8 cellular contexts compared by ENCODE assay signal in genomic region chr7:99504603-99505323, GRCh38. TPM values are rescaled to one million over a fixed set of nuclear protein-coding genes. Genes with fewer than 3 reads are reported as not detected.
A peak's percentile ranks its signal among the peaks of the same experiment; 100 is the strongest.
DNase-seq lines count a peak whose midpoint lies in the region; ATAC-seq, FAIRE-seq and TF ChIP-seq lines count a peak whose summit lies in the region.

ZKSCAN5 (plus strand) TSS chr7:99504662; CDS start chr7:99506045, 1,383 bp downstream.

- FAIRE-seq in keratinocyte (lab: Jason Lieb, UNC) = no peak

- H3K36me3 ChIP-seq in keratinocyte (ENCODE audit: control insufficient read depth in 2 of 2, extremely low read depth in 1 of 2, insufficient read depth in 2 of 2, low read length in 2 of 2) = peaks cover 0 to 1% of the 10 kb centered on the region in 2 experiments

- H2AFZ ChIP-seq in keratinocyte (ENCODE audit: control insufficient read depth, low read length) = peak within 1 kb of the TSS; percentile 93

- H3K9ac ChIP-seq in keratinocyte (ENCODE audit: control insufficient read depth, extremely low read depth, insufficient read depth, low read length) = peak within 1 kb of the TSS; percentile 81

- peak within 1 kb of the TSS; percentile 73 for H3K27ac ChIP-seq in keratinocyte (ENCODE audit: control insufficient read depth, insufficient read depth, low read length)

- H3K27me3 ChIP-seq in keratinocyte (ENCODE audit: control insufficient read depth, extremely low read depth, insufficient read depth, low read length) = no peaks in the 10 kb centered on the region

- H3K4me2 ChIP-seq in keratinocyte (ENCODE audit: control insufficient read depth, extremely low read depth, insufficient read depth, low read depth, low read length) = peak within 1 kb of the TSS; percentile 88

- TF ChIP-seq CTCF in AG10803 (conservative IDR thresholded peaks at IDR 0.05; ENCODE audit: low read length) = no peak
- no peak for TF ChIP-seq CTCF in keratinocyte (optimal IDR thresholded peaks at IDR 0.05 in 1 of 3, IDR thresholded peaks at IDR 0.05 in 1 of 3, conservative IDR thresholded peaks at IDR 0.05 in 1 of 3; ENCODE audit: extremely low read depth in 1 of 3, insufficient read depth in 2 of 3, low read length in 3 of 3)

- dilution Hi-C loops in keratinocyte (cut with MboI; ENCODE audit: extremely low pct_ligation_motif_present, low sequenced_read_pairs) = no loop called here

- H3K79me2 ChIP-seq in keratinocyte (ENCODE audit: control insufficient read depth, insufficient read depth, low read length) = peaks cover 43% of the 10 kb centered on the region

- H3K4me3 ChIP-seq in AG10803 (ENCODE audit: low read length) (peak within 1 kb of the TSS; percentile 92), keratinocyte (ENCODE audit: control insufficient read depth in 2 of 3, extremely low read depth in 1 of 3, insufficient read depth in 2 of 3, low read depth in 1 of 3, low read length in 3 of 3) (peak within 1 kb of the TSS; percentile 84 to 95 (median 90))

- peak; percentile 74 for ATAC-seq in GM19035 (IDR thresholded peaks at IDR 0.05; ENCODE audit: unreplicated experiment)
- peak; percentile 75 for ATAC-seq in HG03342 (IDR thresholded peaks at IDR 0.05; ENCODE audit: unreplicated experiment)

- DNase-seq in AG10803 (ENCODE audit: low read depth) (peak; percentile 98), NCI-H446 (lab: John Stamatoyannopoulos, UW) (peak; percentile 90 to 91), cerebellar cortex (ENCODE audit: low spot score) (peak; percentile 98), keratinocyte (ENCODE audit: low read depth, low spot score) (peak; percentile 67)
- DNase-seq in activated CD4-positive, CD25-positive, alpha-beta regulatory T cell treated with anti-CD3 and anti-CD28 coated beads, Interleukin-2, amount 50 U/mL, for 16 hours (ENCODE audit: low read depth, low spot score) = peak; percentile 94
- peak; percentile 97 to 98 (median 97) for DNase-seq in stimulated activated CD4-positive, alpha-beta T cell treated with anti-CD3 and anti-CD28 coated beads, Interleukin-12 subunit alpha, Interleukin-12 subunit beta, amount 100 ng/mL, for 48 hours (ENCODE audit: low read depth in 2 of 3, low spot score in 1 of 3)

- H3K4me1 ChIP-seq in keratinocyte (ENCODE audit: control insufficient read depth, extremely low read depth, insufficient read depth, low read length) = peaks cover 20% of the 10 kb centered on the region

- no peaks in the 10 kb centered on the region for H4K20me1 ChIP-seq in keratinocyte (ENCODE audit: control insufficient read depth, extremely low read depth, insufficient read depth, low read length)

- no peaks in the 10 kb centered on the region for H3K9me1 ChIP-seq in keratinocyte (ENCODE audit: control insufficient read depth, extremely low read depth, insufficient read depth, low read length)

- no peaks in the 10 kb centered on the region for H3K9me3 ChIP-seq in keratinocyte (ENCODE audit: control insufficient read depth, low read depth, low read length)

RNA-seq across cellular contexts. Expression of gene ZKSCAN5, which starts in this region (rescaled TPM):
- polyA plus RNA-seq in keratinocyte = 7.4 to 8.4 TPM (median 8.4 TPM) in 3 replicates
- 6.5 TPM for polyA plus RNA-seq in keratinocyte (2011; ENCODE audit: low read depth)
- polyA plus RNA-seq in keratinocyte (2011; cell fraction: cytosol; rRNA removed) = 5.7 and 8.2 TPM in 2 replicates
- polyA plus RNA-seq in keratinocyte (2011; cell fraction: nucleus; rRNA removed) = 10.1 and 10.5 TPM in 2 replicates
- polyA plus RNA-seq in keratinocyte (2012; ENCODE audit: low replicate concordance) = 5.1 and 8.1 TPM in 2 replicates
- 7.1 to 17.9 TPM (median 11.3 TPM) in 3 replicates for polyA minus RNA-seq in keratinocyte
- polyA minus RNA-seq in keratinocyte (2011; cell fraction: cytosol; rRNA and poly(A)+ RNA removed) = 11.3 TPM
- polyA minus RNA-seq in keratinocyte (2011; cell fraction: nucleus; rRNA and poly(A)+ RNA removed) = 7.5 and 14.9 TPM in 2 replicates

Comparison
In these comparisons a context has a peak if more than half of its experiments do, and no peak if none do; other contexts are left out.
1. Peak in every context shown above with its lines: DNase-seq, ATAC-seq, H3K4me3 ChIP-seq and H3K27ac ChIP-seq.